Comparison of ENCODE assay signal across 1 cellular context in genomic region chr4:145956288-145956890, GRCh38.
TF ChIP-seq lines count a peak whose summit lies in the region.

No MANE protein-coding gene starts in this region.

TF ChIP-seq in WTC11, 78 proteins besides CTCF, POLR2A, EP300 and RAD21 (continued from another document):
- TF ChIP-seq ARID4B (CRISPR knock-in tag; IDR thresholded peaks at IDR 0.05; ENCODE audit: borderline replicate concordance) (no peak), MYBL2 (CRISPR knock-in tag; IDR thresholded peaks at IDR 0.05) (no peak), USF1 (CRISPR knock-in tag; IDR thresholded peaks at IDR 0.05) (no peak)
TF ChIP-seq in WTC11: peak in this region for 0.
